17 cellular contexts compared by ENCODE assay signal in genomic region chr9:129878253-129878652, GRCh38. TPM values are rescaled to one million over a fixed set of nuclear protein-coding genes. Genes with fewer than 3 reads are reported as not detected.
DNase-seq lines count a peak whose midpoint lies in the region; ATAC-seq, FAIRE-seq and TF ChIP-seq lines count a peak whose summit lies in the region.
"Had no signal": no experiment of that assay in that cellular context is flagged by ENCODE, and none has a peak within 500 bp of the region (broad histone marks: within the 10 kb centered on the region; RNA-seq: fewer than 3 reads in every experiment).

No MANE protein-coding gene starts in this region.

- H2AFZ ChIP-seq in K562 (ENCODE audit: low read depth, low read length) = no peak overlapping the region

- CTCF ChIA-PET in activated CD8-positive, alpha-beta memory T cell treated with anti-CD3 and anti-CD28 coated beads, Interleukin-2, amount 10 ng/mL, durations not matched to agents 7 days and 5 days (lab: Charles Lee) = interaction anchor here (1.0 kb wide), 1 partner anchor 10 kb away, joined by 4 read pairs; no protein-coding TSS in a partner anchor
- CTCF ChIA-PET in K562 (lab: Yijun Ruan, JAX; ENCODE audit: low intra/inter-chr PET ratio) = interaction anchor here (0.6 kb wide), 1 partner anchor 1602 kb away, joined by 3 read pairs; the partner anchor contains the start of genes GOLGA2 and SWI5
- CTCF ChIA-PET in HEK293T (lab: Yijun Ruan, JAX) = interaction anchor here (0.6 kb wide), 1 partner anchor 150 kb away, joined by 4 read pairs; no protein-coding TSS in a partner anchor

- H3K36me3 Mint-ChIP-seq in activated CD8-positive, alpha-beta memory T cell treated with anti-CD3 and anti-CD28 coated beads, Interleukin-2, amount 10 ng/mL, durations not matched to agents 7 days and 5 days = peaks cover 41% of the 10 kb centered on the region
- no peaks in the 10 kb centered on the region for H3K36me3 Mint-ChIP-seq in natural killer cell
- no peaks in the 10 kb centered on the region for H3K36me3 Mint-ChIP-seq in natural killer cell treated with Interleukin-12 subunit alpha and Interleukin-12 subunit beta and Interleukin-15 and Interleukin-18, amount 100 ng/mL, for 72 hours

- H3K36me3 ChIP-seq in K562 (ENCODE audit: control insufficient read depth, insufficient read depth, low read length) = peaks cover 65% of the 10 kb centered on the region

- WGBS in K562 (ENCODE audit: insufficient coverage, low coverage, missing lambda C conversion rate) = 86% methylated on average over 11 of the region's 11 CpGs

- no peaks in the 10 kb centered on the region for H4K20me1 ChIP-seq in K562 (replicated peaks; ENCODE audit: control insufficient read depth, insufficient read depth, low read length)

- no peak overlapping the region for H3K4me3 Mint-ChIP-seq in activated CD8-positive, alpha-beta memory T cell treated with anti-CD3 and anti-CD28 coated beads, Interleukin-2, amount 10 ng/mL, durations not matched to agents 7 days and 5 days
- peak overlapping the region; percentile 35 for H3K4me3 Mint-ChIP-seq in natural killer cell
- no peak overlapping the region for H3K4me3 Mint-ChIP-seq in natural killer cell treated with Interleukin-12 subunit alpha and Interleukin-12 subunit beta and Interleukin-15 and Interleukin-18, amount 100 ng/mL, for 72 hours
- H3K4me3 Mint-ChIP-seq: CD4-positive, alpha-beta T cell had no signal

- DNase-seq in activated CD8-positive, alpha-beta memory T cell treated with anti-CD3 and anti-CD28 coated beads, Interleukin-2, amount 10 ng/mL, durations not matched to agents 7 days and 5 days = no peak
- no peak for DNase-seq in activated CD8-positive, alpha-beta memory T cell treated with anti-CD3 and anti-CD28 coated beads, Interleukin-2, amount 50 U/mL, for 4 hours
- DNase-seq in natural killer cell = no peak
- no peak for DNase-seq in natural killer cell treated with Interleukin-12 subunit alpha and Interleukin-12 subunit beta and Interleukin-15 and Interleukin-18, amount 100 ng/mL, for 72 hours (ENCODE audit: low spot score)
- no peak for DNase-seq in K562 (ENCODE audit: extremely low read depth in 1 of 4, low spot score in 3 of 4)
- DNase-seq in NCI-H1436 treated with DMSO at 0.1 percent for 48 hours (lab: John Stamatoyannopoulos, UW) = no peak
- no peak for DNase-seq in HEK293T (ENCODE audit: extremely low spot score)
- DNase-seq: BE2C; Calu3; CD4-positive, alpha-beta T cell; HCEC 1CT; MM.1S; NCI-H1092 treated with DMSO at 0.1 percent for 48 hours; NCI-H2081; Peyer's patch had no signal

- H3K27me3 ChIP-seq in K562 (ENCODE audit: control insufficient read depth in 2 of 2, insufficient read depth in 2 of 2, low read length in 2 of 2) = no peaks in the 10 kb centered on the region; a peak in 1 of 5 replicates
- H3K27me3 ChIP-seq: BE2C, Peyer's patch, SJSA1 had no signal

- no peak overlapping the region for H3K4me3 ChIP-seq in K562
- H3K4me3 ChIP-seq: Peyer's patch, SJSA1 had no signal

- H3K9ac ChIP-seq in K562 (ENCODE audit: insufficient read depth in 1 of 2, low read depth in 2 of 2, low read length in 2 of 2) = no peak overlapping the region

- intact Hi-C loops in natural killer cell (cut with micrococcal nuclease) (no loop called here), K562 (cut with micrococcal nuclease) (no loop called here)

- H3K4me1 Mint-ChIP-seq in activated CD8-positive, alpha-beta memory T cell treated with anti-CD3 and anti-CD28 coated beads, Interleukin-2, amount 10 ng/mL, durations not matched to agents 7 days and 5 days = peaks cover 35% of the 10 kb centered on the region
- H3K4me1 Mint-ChIP-seq in natural killer cell = peaks cover 10 to 19% of the 10 kb centered on the region in 2 donors
- H3K4me1 Mint-ChIP-seq in natural killer cell treated with Interleukin-12 subunit alpha and Interleukin-12 subunit beta and Interleukin-15 and Interleukin-18, amount 100 ng/mL, for 72 hours (ENCODE audit: low read depth in 2 of 2) = peaks cover 9 to 39% of the 10 kb centered on the region in 2 donors

- no peaks in the 10 kb centered on the region for H3K9me3 Mint-ChIP-seq in activated CD8-positive, alpha-beta memory T cell treated with anti-CD3 and anti-CD28 coated beads, Interleukin-2, amount 10 ng/mL, durations not matched to agents 7 days and 5 days (ENCODE audit: low read depth)
- no peaks in the 10 kb centered on the region for H3K9me3 Mint-ChIP-seq in natural killer cell
- H3K9me3 Mint-ChIP-seq in natural killer cell treated with Interleukin-12 subunit alpha and Interleukin-12 subunit beta and Interleukin-15 and Interleukin-18, amount 100 ng/mL, for 72 hours = no peaks in the 10 kb centered on the region
- H3K9me3 Mint-ChIP-seq: CD4-positive, alpha-beta T cell had no signal

- TF ChIP-seq CTCF in natural killer cell (IDR thresholded peaks at IDR 0.05) (no peak), K562 (IDR thresholded peaks at IDR 0.05 in 2 of 3, conservative IDR thresholded peaks at IDR 0.05 in 1 of 3; ENCODE audit: insufficient read depth in 2 of 3, low read depth in 1 of 3, low read length in 3 of 3) (no peak)

- H3K9me1 ChIP-seq in K562 (ENCODE audit: control insufficient read depth, insufficient read depth, low read length) = no peaks in the 10 kb centered on the region

- H3K4me1 ChIP-seq in K562 (replicated peaks in 1 of 2; ENCODE audit: control insufficient read depth in 2 of 2, insufficient read depth in 2 of 2, low read length in 2 of 2) = peaks cover 0 to 49% of the 10 kb centered on the region in 2 experiments
- H3K4me1 ChIP-seq: Peyer's patch, SJSA1 had no signal

- no peak for FAIRE-seq in K562 (lab: Jason Lieb, UNC)

- no peak overlapping the region for H3K4me2 ChIP-seq in K562 (ENCODE audit: insufficient read depth, low read length)

- peaks cover 29% of the 10 kb centered on the region for H3K79me2 ChIP-seq in K562 (ENCODE audit: control insufficient read depth, insufficient read depth, low read length)

- H3K27ac ChIP-seq in K562 (ENCODE audit: extremely low read depth, low read depth, low read length) = no peak overlapping the region
- H3K27ac ChIP-seq: Peyer's patch, SJSA1 had no signal

- TF ChIP-seq RAD21 in K562 (CRISPR knock-in tag; conservative IDR thresholded peaks at IDR 0.05 in 1 of 2, IDR thresholded peaks at IDR 0.05 in 1 of 2) = no peak

- no peak for ATAC-seq in activated CD8-positive, alpha-beta memory T cell treated with anti-CD3 and anti-CD28 coated beads, Interleukin-2, amount 10 ng/mL, durations not matched to agents 7 days and 5 days
- ATAC-seq in natural killer cell (no peak), K562 (no peak), GM21447 (IDR thresholded peaks at IDR 0.05; ENCODE audit: unreplicated experiment) (no peak)
- no peak for ATAC-seq in natural killer cell treated with Interleukin-12 subunit alpha and Interleukin-12 subunit beta and Interleukin-15 and Interleukin-18, amount 100 ng/mL, for 72 hours

- no peaks in the 10 kb centered on the region for H3K9me3 ChIP-seq in K562 (replicated peaks; ENCODE audit: control insufficient read depth, insufficient read depth, low read depth, low read length)
- H3K9me3 ChIP-seq: BE2C, Peyer's patch, SJSA1 had no signal

- no peak for TF ChIP-seq EP300 in K562 (IDR thresholded peaks at IDR 0.05; ENCODE audit: low read length)

- peak overlapping the region; percentile 66 for H3K27ac Mint-ChIP-seq in activated CD8-positive, alpha-beta memory T cell treated with anti-CD3 and anti-CD28 coated beads, Interleukin-2, amount 10 ng/mL, durations not matched to agents 7 days and 5 days
- no peak overlapping the region for H3K27ac Mint-ChIP-seq in natural killer cell
- no peak overlapping the region for H3K27ac Mint-ChIP-seq in natural killer cell treated with Interleukin-12 subunit alpha and Interleukin-12 subunit beta and Interleukin-15 and Interleukin-18, amount 100 ng/mL, for 72 hours
- H3K27ac Mint-ChIP-seq: CD4-positive, alpha-beta T cell had no signal

- in situ Hi-C loops in K562 (cut with MboI) = no loop called here

- POLR2A ChIA-PET in K562 (lab: Yijun Ruan, JAX) = interaction anchor here (0.6 to 3.0 kb wide), 8 partner anchors 9 to 358 kb away, joined by 3 to 30 read pairs (median 4); no protein-coding TSS in a partner anchor
- POLR2A ChIA-PET in HEK293T (lab: Yijun Ruan, JAX) = no interaction called here

- no peak for TF ChIP-seq POLR2A in K562 (conservative IDR thresholded peaks at IDR 0.05)

- no TSS peak for BruUV-seq in K562 (replicated peaks; lab: Mats Ljungman, UMichigan)

- H3K27me3 Mint-ChIP-seq in activated CD8-positive, alpha-beta memory T cell treated with anti-CD3 and anti-CD28 coated beads, Interleukin-2, amount 10 ng/mL, durations not matched to agents 7 days and 5 days = no peaks in the 10 kb centered on the region
- H3K27me3 Mint-ChIP-seq in natural killer cell (ENCODE audit: low read depth in 2 of 2) = no peaks in the 10 kb centered on the region
- H3K27me3 Mint-ChIP-seq in natural killer cell treated with Interleukin-12 subunit alpha and Interleukin-12 subunit beta and Interleukin-15 and Interleukin-18, amount 100 ng/mL, for 72 hours = no peaks in the 10 kb centered on the region
- H3K27me3 Mint-ChIP-seq: CD4-positive, alpha-beta T cell had no signal

RNA-seq across cellular contexts. Expression of gene USP20, which starts 43.0 kb away (rescaled TPM):
- total RNA-seq in activated CD8-positive, alpha-beta memory T cell treated with anti-CD3 and anti-CD28 coated beads, Interleukin-2, amount 10 ng/mL, durations not matched to agents 7 days and 5 days = 100 to 1,000 TPM; 114 to 155 TPM
- total RNA-seq in natural killer cell = 10 to 100 TPM; 66.8 to 86.1 (median 80.3) TPM
- total RNA-seq in natural killer cell treated with Interleukin-12 subunit alpha and Interleukin-12 subunit beta and Interleukin-15 and Interleukin-18, amount 100 ng/mL, for 72 hours = 10 to 100 TPM; 34.7 to 44.3 TPM
- 152 and 399 TPM in 2 replicates for total RNA-seq in K562 (2011; cell fraction: chromatin; rRNA removed; ENCODE audit: low replicate concordance)
- total RNA-seq in K562 (2011; cell fraction: nucleolus; rRNA removed) = 296 and 299 TPM in 2 replicates
- total RNA-seq in K562 (2011; cell fraction: nucleoplasm; rRNA removed) = 160 and 192 TPM in 2 replicates
- total RNA-seq in K562 (2014; rRNA removed) = 77.0 and 115 TPM in 2 replicates
- total RNA-seq in K562 (2014; rRNA removed; fragmentation: Illumina TruSeq; extraction: Trizol) = 20.6 and 22.0 TPM in 2 replicates
- total RNA-seq in K562 (2015; rRNA removed; fragmentation: Illumina TruSeq; extraction: Trizol) = 41.3 and 44.8 TPM in 2 replicates
- total RNA-seq in K562 (2021) = 119 and 136 TPM in 2 replicates
- 54.6 and 81.2 TPM in 2 replicates for polyA plus RNA-seq in K562 (2011; rRNA removed)
- 64.8 and 118 TPM in 2 replicates for polyA plus RNA-seq in K562 (2011; cell fraction: cytosol; rRNA removed)
- 369 and 565 TPM in 2 replicates for polyA plus RNA-seq in K562 (2011; cell fraction: nucleus; rRNA removed)
- polyA plus RNA-seq in K562 (2012) = 82.0 and 122 TPM in 2 replicates
- 49.1 and 76.2 TPM in 2 replicates for polyA plus RNA-seq in K562 (2014; fragmentation: Illumina TruSeq; extraction: Trizol)
- 1 to 10 TPM; 1.9 to 3.2 TPM for polyA plus RNA-seq in K562 (2014; fragmentation: Nextera tagmentation; extraction: Ambion mirVana)
- polyA plus RNA-seq in K562 (2014; rRNA removed) = 103 and 104 TPM in 2 replicates
- 25.8 and 37.9 TPM in 2 replicates for polyA minus RNA-seq in K562 (2011; rRNA and poly(A)+ RNA removed)
- polyA minus RNA-seq in K562 (2011; cell fraction: cytosol; rRNA and poly(A)+ RNA removed) = 39.3 and 57.6 TPM in 2 replicates
- polyA minus RNA-seq in K562 (2011; cell fraction: nucleus; rRNA and poly(A)+ RNA removed) = 82.0 and 96.4 TPM in 2 replicates

RNA-seq across cellular contexts. Expression of gene C9orf78, which starts 43.2 kb away (rescaled TPM):
- total RNA-seq in activated CD8-positive, alpha-beta memory T cell treated with anti-CD3 and anti-CD28 coated beads, Interleukin-2, amount 10 ng/mL, durations not matched to agents 7 days and 5 days = 10 to 100 TPM; 77.7 to 90.2 TPM
- total RNA-seq in natural killer cell (10 to 100 TPM; 93.7 to 97.9 (median 97.6) TPM), K562 (2014; rRNA removed) (196 and 199 TPM in 2 replicates), K562 (2014; rRNA removed; fragmentation: Illumina TruSeq; extraction: Trizol) (199 and 240 TPM in 2 replicates), K562 (2015; rRNA removed; fragmentation: Illumina TruSeq; extraction: Trizol) (220 and 223 TPM in 2 replicates), K562 (2021) (89.0 and 94.6 TPM in 2 replicates)
- 10 to 100 TPM; 39.8 to 65.3 TPM for total RNA-seq in natural killer cell treated with Interleukin-12 subunit alpha and Interleukin-12 subunit beta and Interleukin-15 and Interleukin-18, amount 100 ng/mL, for 72 hours
- total RNA-seq in K562 (2011; cell fraction: chromatin; rRNA removed; ENCODE audit: low replicate concordance) = 68.6 and 74.7 TPM in 2 replicates
- total RNA-seq in K562 (2011; cell fraction: nucleolus; rRNA removed) = 46.6 and 51.7 TPM in 2 replicates
- 66.1 and 96.3 TPM in 2 replicates for total RNA-seq in K562 (2011; cell fraction: nucleoplasm; rRNA removed)
- polyA plus RNA-seq in K562 (2011; rRNA removed) (109 and 202 TPM in 2 replicates), K562 (2014; fragmentation: Illumina TruSeq; extraction: Trizol) (210 and 222 TPM in 2 replicates), K562 (2014; fragmentation: Nextera tagmentation; extraction: Ambion mirVana) (100 to 1,000 TPM; 132 to 266 TPM), K562 (2014; rRNA removed) (228 and 240 TPM in 2 replicates)
- polyA plus RNA-seq in K562 (2011; cell fraction: cytosol; rRNA removed) = 59.0 and 71.4 TPM in 2 replicates
- 17.0 and 17.5 TPM in 2 replicates for polyA plus RNA-seq in K562 (2011; cell fraction: nucleus; rRNA removed)
- 93.6 and 169 TPM in 2 replicates for polyA plus RNA-seq in K562 (2012)
- polyA minus RNA-seq in K562 (2011; rRNA and poly(A)+ RNA removed) = 131 and 142 TPM in 2 replicates
- 32.3 and 42.4 TPM in 2 replicates for polyA minus RNA-seq in K562 (2011; cell fraction: cytosol; rRNA and poly(A)+ RNA removed)
- polyA minus RNA-seq in K562 (2011; cell fraction: nucleus; rRNA and poly(A)+ RNA removed) = 14.0 and 19.8 TPM in 2 replicates

RNA-seq across cellular contexts. Expression of gene TOR1A, which starts 54.3 kb away (rescaled TPM):
- total RNA-seq in activated CD8-positive, alpha-beta memory T cell treated with anti-CD3 and anti-CD28 coated beads, Interleukin-2, amount 10 ng/mL, durations not matched to agents 7 days and 5 days = 10 to 100 TPM; 56.1 to 69.6 TPM
- 10 to 100 TPM; 26.1 to 36.4 (median 34.8) TPM for total RNA-seq in natural killer cell
- 10 to 100 TPM; 53.5 to 54.7 TPM for total RNA-seq in natural killer cell treated with Interleukin-12 subunit alpha and Interleukin-12 subunit beta and Interleukin-15 and Interleukin-18, amount 100 ng/mL, for 72 hours
- total RNA-seq in K562 (2011; cell fraction: chromatin; rRNA removed; ENCODE audit: low replicate concordance) = 109 and 165 TPM in 2 replicates
- total RNA-seq in K562 (2011; cell fraction: nucleolus; rRNA removed) = 107 and 123 TPM in 2 replicates
- total RNA-seq in K562 (2011; cell fraction: nucleoplasm; rRNA removed) = 121 and 138 TPM in 2 replicates
- total RNA-seq in K562 (2014; rRNA removed) = 44.4 and 46.0 TPM in 2 replicates
- total RNA-seq in K562 (2014; rRNA removed; fragmentation: Illumina TruSeq; extraction: Trizol) = 39.9 and 45.9 TPM in 2 replicates
- total RNA-seq in K562 (2015; rRNA removed; fragmentation: Illumina TruSeq; extraction: Trizol) = 54.3 and 55.5 TPM in 2 replicates
- total RNA-seq in K562 (2021) = 49.5 and 51.3 TPM in 2 replicates
- 74.8 and 85.8 TPM in 2 replicates for polyA plus RNA-seq in K562 (2011; rRNA removed)
- 67.0 and 76.5 TPM in 2 replicates for polyA plus RNA-seq in K562 (2011; cell fraction: cytosol; rRNA removed)
- polyA plus RNA-seq in K562 (2011; cell fraction: nucleus; rRNA removed) = 41.7 and 44.0 TPM in 2 replicates
- 55.0 and 59.0 TPM in 2 replicates for polyA plus RNA-seq in K562 (2012)
- polyA plus RNA-seq in K562 (2014; fragmentation: Illumina TruSeq; extraction: Trizol) = 68.9 and 74.0 TPM in 2 replicates
- polyA plus RNA-seq in K562 (2014; fragmentation: Nextera tagmentation; extraction: Ambion mirVana) = 1 to 10 TPM; 4.5 to 9.9 TPM
- polyA plus RNA-seq in K562 (2014; rRNA removed) = 67.9 and 74.7 TPM in 2 replicates
- 56.3 and 66.1 TPM in 2 replicates for polyA minus RNA-seq in K562 (2011; rRNA and poly(A)+ RNA removed)
- polyA minus RNA-seq in K562 (2011; cell fraction: cytosol; rRNA and poly(A)+ RNA removed) = 27.0 and 29.2 TPM in 2 replicates
- 23.3 and 34.1 TPM in 2 replicates for polyA minus RNA-seq in K562 (2011; cell fraction: nucleus; rRNA and poly(A)+ RNA removed)
